Comparison of ENCODE assay signal across 2 cellular contexts in genomic region chr15:74209997-74210573, GRCh38.
TF ChIP-seq lines count a peak whose summit lies in the region.

No MANE protein-coding gene starts in this region.

TF ChIP-seq in GM23338, 12 proteins besides CTCF, POLR2A, EP300 and RAD21 (continued from another document):
- no peak for TF ChIP-seq ZNF462 (CRISPR knock-in tag; IDR thresholded peaks at IDR 0.05)
- TF ChIP-seq CREB1 (CRISPR knock-in tag; IDR thresholded peaks at IDR 0.05; ENCODE audit: low read depth), result no peak
- TF ChIP-seq ZNF114 (CRISPR knock-in tag; IDR thresholded peaks at IDR 0.05), result no peak
- no peak for TF ChIP-seq REST (IDR thresholded peaks at IDR 0.05; ENCODE audit: unreplicated experiment)
- no peak for TF ChIP-seq EZH2 (IDR thresholded peaks at IDR 0.05; ENCODE audit: low read depth, unreplicated experiment)
- TF ChIP-seq NANOG (IDR thresholded peaks at IDR 0.05; ENCODE audit: borderline replicate concordance), result no peak
- no peak for TF ChIP-seq ETS1 (IDR thresholded peaks at IDR 0.05)

TF ChIP-seq in SK-N-SH, 30 proteins besides CTCF, POLR2A, EP300 and RAD21 (continued from another document):
- TF ChIP-seq USF2 (IDR thresholded peaks at IDR 0.05; ENCODE audit: borderline replicate concordance, low read depth, low read length) (no peak), RXRA (IDR thresholded peaks at IDR 0.05; ENCODE audit: borderline replicate concordance, low read depth) (no peak), RFX5 (IDR thresholded peaks at IDR 0.05; ENCODE audit: low read length) (no peak), REST (IDR thresholded peaks at IDR 0.05; ENCODE audit: low read depth, low read length) (no peak), GABPA (IDR thresholded peaks at IDR 0.05; ENCODE audit: low read depth) (no peak), FOXM1 (IDR thresholded peaks at IDR 0.05; ENCODE audit: low read depth) (no peak; the same call in 1 of the 2 replicates), CHD2 (IDR thresholded peaks at IDR 0.05; ENCODE audit: low read length, partially characterized antibody) (no peak), ZBTB33 (IDR thresholded peaks at IDR 0.05; ENCODE audit: borderline replicate concordance, low read depth) (no peak), POLR2AphosphoS5 (IDR thresholded peaks at IDR 0.05; ENCODE audit: low read depth, low read length) (no peak), FOSL2 (IDR thresholded peaks at IDR 0.05; ENCODE audit: borderline replicate concordance, low read depth) (peak; percentile 54; the same call in 1 of the 2 replicates), RCOR1 (IDR thresholded peaks at IDR 0.05; ENCODE audit: low read length) (no peak), USF1 (IDR thresholded peaks at IDR 0.05; ENCODE audit: borderline replicate concordance, low read depth) (no peak), TEAD4 (IDR thresholded peaks at IDR 0.05; ENCODE audit: borderline replicate concordance, insufficient read depth) (no peak; the same call in 1 of the 2 replicates), TAF1 (IDR thresholded peaks at IDR 0.05; ENCODE audit: borderline replicate concordance, low read depth, low read length) (no peak), IRF3 (IDR thresholded peaks at IDR 0.05; ENCODE audit: low read depth, low read length) (no peak), GATA2 (CRISPR knock-in tag; IDR thresholded peaks at IDR 0.05) (no peak)
